8 cellular contexts compared by ENCODE assay signal in the genomic region with DNA sequence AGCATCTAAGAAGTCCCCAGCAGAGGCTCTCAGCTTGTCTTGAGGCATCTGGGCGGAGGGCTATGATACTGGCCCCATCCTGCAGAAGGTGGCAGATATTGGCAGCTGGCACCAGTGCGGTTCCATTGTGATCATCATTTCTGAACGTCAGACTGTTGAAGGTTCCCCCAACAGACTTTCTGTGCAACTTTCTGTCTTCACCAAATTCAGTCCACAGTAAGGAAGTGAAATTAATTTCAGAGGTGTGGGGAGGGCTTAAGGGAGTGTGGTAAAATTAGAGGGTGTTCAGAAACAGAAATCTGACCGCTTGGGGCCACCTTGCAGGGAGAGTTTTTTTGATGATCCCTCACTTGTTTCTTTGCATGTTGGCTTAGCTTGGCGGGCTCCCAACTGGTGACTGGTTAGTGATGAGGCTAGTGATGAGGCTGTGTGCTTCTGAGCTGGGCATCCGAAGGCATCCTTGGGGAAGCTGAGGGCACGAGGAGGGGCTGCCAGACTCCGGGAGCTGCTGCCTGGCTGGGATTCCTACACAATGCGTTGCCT. TPM values are rescaled to one million over a fixed set of nuclear protein-coding genes. Genes with fewer than 3 reads are reported as not detected.
DNase-seq lines count a peak whose midpoint lies in the region; ATAC-seq, FAIRE-seq and TF ChIP-seq lines count a peak whose summit lies in the region.

A gene with protein sequence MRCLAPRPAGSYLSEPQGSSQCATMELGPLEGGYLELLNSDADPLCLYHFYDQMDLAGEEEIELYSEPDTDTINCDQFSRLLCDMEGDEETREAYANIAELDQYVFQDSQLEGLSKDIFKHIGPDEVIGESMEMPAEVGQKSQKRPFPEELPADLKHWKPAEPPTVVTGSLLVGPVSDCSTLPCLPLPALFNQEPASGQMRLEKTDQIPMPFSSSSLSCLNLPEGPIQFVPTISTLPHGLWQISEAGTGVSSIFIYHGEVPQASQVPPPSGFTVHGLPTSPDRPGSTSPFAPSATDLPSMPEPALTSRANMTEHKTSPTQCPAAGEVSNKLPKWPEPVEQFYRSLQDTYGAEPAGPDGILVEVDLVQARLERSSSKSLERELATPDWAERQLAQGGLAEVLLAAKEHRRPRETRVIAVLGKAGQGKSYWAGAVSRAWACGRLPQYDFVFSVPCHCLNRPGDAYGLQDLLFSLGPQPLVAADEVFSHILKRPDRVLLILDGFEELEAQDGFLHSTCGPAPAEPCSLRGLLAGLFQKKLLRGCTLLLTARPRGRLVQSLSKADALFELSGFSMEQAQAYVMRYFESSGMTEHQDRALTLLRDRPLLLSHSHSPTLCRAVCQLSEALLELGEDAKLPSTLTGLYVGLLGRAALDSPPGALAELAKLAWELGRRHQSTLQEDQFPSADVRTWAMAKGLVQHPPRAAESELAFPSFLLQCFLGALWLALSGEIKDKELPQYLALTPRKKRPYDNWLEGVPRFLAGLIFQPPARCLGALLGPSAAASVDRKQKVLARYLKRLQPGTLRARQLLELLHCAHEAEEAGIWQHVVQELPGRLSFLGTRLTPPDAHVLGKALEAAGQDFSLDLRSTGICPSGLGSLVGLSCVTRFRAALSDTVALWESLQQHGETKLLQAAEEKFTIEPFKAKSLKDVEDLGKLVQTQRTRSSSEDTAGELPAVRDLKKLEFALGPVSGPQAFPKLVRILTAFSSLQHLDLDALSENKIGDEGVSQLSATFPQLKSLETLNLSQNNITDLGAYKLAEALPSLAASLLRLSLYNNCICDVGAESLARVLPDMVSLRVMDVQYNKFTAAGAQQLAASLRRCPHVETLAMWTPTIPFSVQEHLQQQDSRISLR (plus strand): TSS at position 404 of the 543 bp plus-strand sequence. CDS start 129 bp downstream, at position 533.

- ATAC-seq in GM19463 (IDR thresholded peaks at IDR 0.05; ENCODE audit: unreplicated experiment) (peak; percentile 54), HG03460 (IDR thresholded peaks at IDR 0.05; ENCODE audit: unreplicated experiment) (peak; percentile 55)

- 0 out of 2 replicates have a peak, but pooled peaks cover 3% of the 10 kb centered on the region for H3K27me3 ChIP-seq in DOHH2 (ENCODE audit: control insufficient read depth, low read length)
- peaks cover 13% of the 10 kb centered on the region for H3K27me3 ChIP-seq in bronchial epithelial cell (ENCODE audit: control insufficient read depth, insufficient read depth, low read length)
- no peaks in the 10 kb centered on the region for H3K27me3 ChIP-seq in thymus (ENCODE audit: control insufficient read depth, insufficient read depth)

- TF ChIP-seq CTCF in DOHH2 (IDR thresholded peaks at IDR 0.05; ENCODE audit: low read depth, low read length, poor library complexity, severe bottlenecking) (no peak), bronchial epithelial cell (IDR thresholded peaks at IDR 0.05; ENCODE audit: insufficient read depth, low read length, severe bottlenecking) (no peak)

- H3K36me3 ChIP-seq in DOHH2 (ENCODE audit: control insufficient read depth, low read length) (peaks cover 46% of the 10 kb centered on the region), bronchial epithelial cell (ENCODE audit: control insufficient read depth, insufficient read depth, low read length) (no peaks in the 10 kb centered on the region), thymus (ENCODE audit: control insufficient read depth, insufficient read depth) (no peaks in the 10 kb centered on the region)

- FAIRE-seq in bronchial epithelial cell (lab: Jason Lieb, UNC), result no peak

- peaks cover 49% of the 10 kb centered on the region for H3K79me2 ChIP-seq in DOHH2 (ENCODE audit: control insufficient read depth, low read length)

- 3% methylated on average over 9 of the region's 9 CpGs for WGBS in thymus

- H3K27ac ChIP-seq in DOHH2 (ENCODE audit: low read depth, low read length) (peak within 1 kb of the TSS; percentile 86), thymus (ENCODE audit: low read depth) (no peak within 1 kb of the TSS)

- H3K4me2 ChIP-seq in DOHH2 (ENCODE audit: low read length), result peak within 1 kb of the TSS; percentile 88

- no peaks in the 10 kb centered on the region for H4K20me1 ChIP-seq in DOHH2 (ENCODE audit: control insufficient read depth, insufficient read depth, low read depth, low read length)

- intact Hi-C loops in T-helper 1 cell treated with Interleukin-12 subunit alpha and Interleukin-12 subunit beta and Interleukin-4 antibody, amounts not matched to agents 30 ng/mL and 1 ng/mL, for 36 hours (cut with micrococcal nuclease), result loop anchor here (1.0 to 10.0 kb wide), 9 partner anchors 41 to 1038 kb away; partner anchors contain the start of genes GSPT1, SNN and SOCS1

- peak; percentile 93 for DNase-seq in bronchial epithelial cell (ENCODE audit: low read depth)
- peak; percentile 86 for DNase-seq in mesenteric fat pad (ENCODE audit: low spot score)
- DNase-seq in NCI-H510A (lab: John Stamatoyannopoulos, UW), result no peak

- H3K9me2 ChIP-seq in DOHH2 (replicated peaks; ENCODE audit: control insufficient read depth, low read length), result no peaks in the 10 kb centered on the region

- H3K9me3 ChIP-seq in DOHH2 (ENCODE audit: control insufficient read depth, insufficient read depth, low read length), result no peaks in the 10 kb centered on the region
- H3K9me3 ChIP-seq in thymus (ENCODE audit: control insufficient read depth), result no peaks in the 10 kb centered on the region

- H3K4me1 ChIP-seq in DOHH2 (ENCODE audit: control insufficient read depth, low read length), result peaks cover 93% of the 10 kb centered on the region
- peaks cover 25% of the 10 kb centered on the region for H3K4me1 ChIP-seq in thymus (ENCODE audit: control insufficient read depth, insufficient read depth, low read length)

- H3K4me3 ChIP-seq in DOHH2 (ENCODE audit: low read length) (peak within 1 kb of the TSS; percentile 94), bronchial epithelial cell (ENCODE audit: low read depth, low read length) (no peak within 1 kb of the TSS), thymus (ENCODE audit: low read length) (peak within 1 kb of the TSS; percentile 47)

- peaks cover 30% of the 10 kb centered on the region for H3F3A ChIP-seq in DOHH2 (ENCODE audit: control insufficient read depth, insufficient read depth)

RNA-seq across cellular contexts. Expression of the gene that starts here (rescaled TPM):
- total RNA-seq in T-helper 1 cell treated with Interleukin-12 subunit alpha and Interleukin-12 subunit beta and Interleukin-4 antibody, amounts not matched to agents 30 ng/mL and 1 ng/mL, for 36 hours, result 64.9 and 67.8 TPM in 2 replicates
- total RNA-seq in bronchial epithelial cell (0.13 TPM in 1 of 2 replicates, not detected in the other), mesenteric fat pad (10.0 TPM)
- polyA plus RNA-seq in thymus, result 32.8 TPM

Comparison
In these comparisons a context has a peak if more than half of its experiments do, and no peak if none do; other contexts are left out.
1. Peak in DNase-seq in bronchial epithelial cell; RNA of the gene not detected or under 1 TPM.